In the genomic region with DNA sequence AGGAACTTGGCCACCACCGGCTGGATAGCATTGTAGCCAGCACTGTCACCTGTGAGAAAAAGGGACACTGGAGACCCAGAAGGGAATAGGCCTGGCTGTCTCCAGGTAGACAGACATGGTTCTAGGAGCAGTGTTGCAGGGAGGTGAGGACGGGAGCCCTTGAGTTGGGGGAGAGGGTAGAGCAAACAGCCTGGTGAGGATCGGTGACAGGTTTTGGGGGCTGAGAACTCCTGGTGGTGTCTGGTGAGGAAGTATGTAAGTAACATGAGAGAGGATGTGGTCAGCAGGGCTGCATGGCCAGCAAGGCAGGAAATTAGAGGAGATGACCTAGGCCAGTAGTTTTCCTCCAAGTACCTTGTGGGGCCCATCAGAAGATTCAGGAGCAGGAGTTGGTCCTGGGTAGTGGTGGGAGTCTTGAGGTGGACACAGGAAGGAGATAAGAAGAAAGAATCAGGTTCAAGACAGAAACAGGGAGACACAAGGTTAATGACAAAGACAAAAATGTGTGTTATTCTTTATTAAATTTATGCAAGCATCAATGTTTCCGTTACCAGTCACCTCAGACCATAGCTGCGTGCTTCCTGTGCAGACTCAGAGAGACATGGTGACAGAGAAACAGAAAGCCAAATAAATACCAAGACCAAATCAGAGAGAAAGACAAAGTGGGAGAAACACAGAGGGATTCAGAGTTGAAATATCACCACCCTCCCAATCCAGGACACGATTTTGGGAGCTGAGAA, we compare ENCODE assay signal across 8 cellular contexts. TPM values are rescaled to one million over a fixed set of nuclear protein-coding genes. Genes with fewer than 3 reads are reported as not detected.
DNase-seq lines count a peak whose midpoint lies in the region; ATAC-seq, FAIRE-seq and TF ChIP-seq lines count a peak whose summit lies in the region.

A gene (minus strand): TSS at position 491 of the 740 bp plus-strand sequence. CDS start 460 bp downstream, at position 31.

- intact Hi-C loops in activated T-helper 2 cell treated with anti-CD3 and anti-CD28 coated beads, Interferon-gamma antibody, Interleukin-2, Interleukin-4, amounts not matched to agents 10 μg/mL and 5 μg/mL and 100 μg/mL, durations not matched to agents 14 hours and 24 hours and 36 hours (cut with micrococcal nuclease) = loop anchor here (1.0 to 2.0 kb wide), 3 partner anchors 8 to 793 kb away; a partner anchor contains a TSS

- no peak within 1 kb of the TSS for H2BK120ac ChIP-seq in H9 (ENCODE audit: low read depth, low read length, poor library complexity, severe bottlenecking)

- H3K4me1 Mint-ChIP-seq in activated T-helper 2 cell treated with anti-CD3 and anti-CD28 coated beads, Interferon-gamma antibody, Interleukin-2, Interleukin-4, amounts not matched to agents 10 μg/mL and 5 μg/mL and 100 μg/mL, durations not matched to agents 14 hours and 24 hours and 36 hours (ENCODE audit: low read depth) = peaks cover 47% of the 10 kb centered on the region
- peaks cover 33 to 34% of the 10 kb centered on the region in 2 experiments for H3K4me1 Mint-ChIP-seq in H9

- no peaks in the 10 kb centered on the region for H3K79me2 ChIP-seq in H9 (ENCODE audit: insufficient read depth, low read length)

- no peak within 1 kb of the TSS for H4K5ac ChIP-seq in H9 (ENCODE audit: insufficient read length, low read depth, low read length)

- H3T11ph ChIP-seq in H9 (ENCODE audit: low read length) = no peak within 1 kb of the TSS

- peak; percentile 88 for FAIRE-seq in GM12892 (lab: Jason Lieb, UNC)

- H2BK5ac ChIP-seq in H9 (ENCODE audit: insufficient read length, low read length) = no peak within 1 kb of the TSS

- H3K9ac ChIP-seq in H9 (ENCODE audit: extremely low read depth, insufficient read length, low read length) = no peak within 1 kb of the TSS

- H2BK15ac ChIP-seq in H9 (ENCODE audit: low read depth, low read length) = no peak within 1 kb of the TSS

- H3K4me1 ChIP-seq in muscle layer of duodenum (ENCODE audit: control insufficient read depth in 1 of 2, insufficient read depth in 2 of 2, low read length in 2 of 2) (peaks cover 0 to 14% of the 10 kb centered on the region in 2 donors), H9 (ENCODE audit: insufficient read depth, low read length) (peaks cover 3% of the 10 kb centered on the region; the same call in 1 of the 2 replicates)

- peak within 1 kb of the TSS in 1 of 2 donors; percentile 16 for H3K4me3 ChIP-seq in muscle layer of duodenum (ENCODE audit: low read depth in 1 of 2, low read length in 2 of 2)

- no CpG with 5 or more reads among the region's 6 CpGs for WGBS in H9 (ENCODE audit: extremely low coverage, insufficient read length, low lambda C conversion rate)

- no peak within 1 kb of the TSS for H3K18ac ChIP-seq in H9 (ENCODE audit: insufficient read length, low read depth, low read length)

- TF ChIP-seq CTCF in H9 (conservative IDR thresholded peaks at IDR 0.05) = no peak

- H3K79me1 ChIP-seq in H9 (ENCODE audit: insufficient read depth, low read depth, low read length, poor library complexity, severe bottlenecking) = no peaks in the 10 kb centered on the region

- no peak within 1 kb of the TSS for H4K91ac ChIP-seq in H9 (ENCODE audit: insufficient read length, low read depth, low read length)

- peak; percentile 58 for TF ChIP-seq POLR2A in GM12892 (IDR thresholded peaks at IDR 0.05; ENCODE audit: low read depth, low read length)

- no peaks in the 10 kb centered on the region for H3K9me3 ChIP-seq in muscle layer of duodenum (ENCODE audit: control insufficient read depth in 1 of 2, low read length in 2 of 2)
- H3K9me3 ChIP-seq in H9 (ENCODE audit: control insufficient read depth, low read depth, low read length) = no peaks in the 10 kb centered on the region

- H3K56ac ChIP-seq in H9 (ENCODE audit: insufficient read length, low read depth, low read length) = no peak within 1 kb of the TSS

- H3K4me3 Mint-ChIP-seq in activated T-helper 2 cell treated with anti-CD3 and anti-CD28 coated beads, Interferon-gamma antibody, Interleukin-2, Interleukin-4, amounts not matched to agents 10 μg/mL and 5 μg/mL and 100 μg/mL, durations not matched to agents 14 hours and 24 hours and 36 hours (ENCODE audit: low read depth) = peak within 1 kb of the TSS; percentile 93
- H3K4me3 Mint-ChIP-seq in H9 = no peak within 1 kb of the TSS; a peak in 1 of 5 replicates

- no peak within 1 kb of the TSS for H4K8ac ChIP-seq in H9 (replicated peaks; ENCODE audit: insufficient read length, low read depth, low read length)

- H3K36me3 ChIP-seq in muscle layer of duodenum (ENCODE audit: control insufficient read depth in 1 of 2, insufficient read depth in 2 of 2, low read length in 2 of 2) = no peaks in the 10 kb centered on the region

- no peak within 1 kb of the TSS for H3K14ac ChIP-seq in H9 (ENCODE audit: insufficient read depth, low read length)

- peak; percentile 26 for ATAC-seq in HG03442 (IDR thresholded peaks at IDR 0.05; ENCODE audit: unreplicated experiment)
- ATAC-seq in GM19455 (IDR thresholded peaks at IDR 0.05; ENCODE audit: unreplicated experiment) = no peak

- DNase-seq in GM12892 (ENCODE audit: insufficient read length) (no peak), H9 (no peak), HUDEP-2 (lab: John Stamatoyannopoulos, UW; ENCODE audit: unreplicated experiment in 76 of 76) (no peak), DMS53 treated with DMSO at 0.1 percent for 48 hours (lab: John Stamatoyannopoulos, UW; ENCODE audit: unreplicated experiment) (no peak)
- DNase-seq in activated T-helper 2 cell treated with anti-CD3 and anti-CD28 coated beads, Interferon-gamma antibody, Interleukin-2, Interleukin-4, amounts not matched to agents 10 μg/mL and 5 μg/mL and 100 μg/mL, durations not matched to agents 14 hours and 24 hours and 36 hours (ENCODE audit: low spot score) = peak; percentile 59

- H3K36me3 Mint-ChIP-seq in activated T-helper 2 cell treated with anti-CD3 and anti-CD28 coated beads, Interferon-gamma antibody, Interleukin-2, Interleukin-4, amounts not matched to agents 10 μg/mL and 5 μg/mL and 100 μg/mL, durations not matched to agents 14 hours and 24 hours and 36 hours (ENCODE audit: low read depth) = peaks cover 35% of the 10 kb centered on the region
- H3K36me3 Mint-ChIP-seq in H9 (ENCODE audit: insufficient read depth in 1 of 3, low read depth in 3 of 3) = no peaks in the 10 kb centered on the region; a peak in 2 of 7 replicates

- no peak within 1 kb of the TSS for H2BK20ac ChIP-seq in H9 (ENCODE audit: low read depth, low read length, poor library complexity, severe bottlenecking)

- H3K27ac Mint-ChIP-seq in activated T-helper 2 cell treated with anti-CD3 and anti-CD28 coated beads, Interferon-gamma antibody, Interleukin-2, Interleukin-4, amounts not matched to agents 10 μg/mL and 5 μg/mL and 100 μg/mL, durations not matched to agents 14 hours and 24 hours and 36 hours = peak within 1 kb of the TSS; percentile 100
- no peak within 1 kb of the TSS for H3K27ac Mint-ChIP-seq in H9

- no peak within 1 kb of the TSS for H2AK5ac ChIP-seq in H9 (ENCODE audit: insufficient read length, low read length)

- H4K20me1 ChIP-seq in H9 (ENCODE audit: control insufficient read depth, insufficient read depth, insufficient read length) = peaks cover 3% of the 10 kb centered on the region

- H3K23me2 ChIP-seq in H9 (ENCODE audit: insufficient read length, low read depth, low read length, poor library complexity, severe bottlenecking) = peaks cover 15% of the 10 kb centered on the region

- peak within 1 kb of the TSS; percentile 81 for H3K27ac ChIP-seq in muscle layer of duodenum (ENCODE audit: low read length)
- H3K27ac ChIP-seq in H9 (ENCODE audit: insufficient read length, low read depth, low read length) = no peak within 1 kb of the TSS

- no peak within 1 kb of the TSS for H2AFZ ChIP-seq in H9 (ENCODE audit: low read length)

- no peak within 1 kb of the TSS for H3K4ac ChIP-seq in H9 (ENCODE audit: low read depth, low read length)

- H3K27me3 Mint-ChIP-seq in activated T-helper 2 cell treated with anti-CD3 and anti-CD28 coated beads, Interferon-gamma antibody, Interleukin-2, Interleukin-4, amounts not matched to agents 10 μg/mL and 5 μg/mL and 100 μg/mL, durations not matched to agents 14 hours and 24 hours and 36 hours (ENCODE audit: low read depth) = no peaks in the 10 kb centered on the region
- H3K27me3 Mint-ChIP-seq in H9 (ENCODE audit: low read depth) = peaks cover 55% of the 10 kb centered on the region

- H3K9me3 Mint-ChIP-seq in activated T-helper 2 cell treated with anti-CD3 and anti-CD28 coated beads, Interferon-gamma antibody, Interleukin-2, Interleukin-4, amounts not matched to agents 10 μg/mL and 5 μg/mL and 100 μg/mL, durations not matched to agents 14 hours and 24 hours and 36 hours = no peaks in the 10 kb centered on the region
- no peaks in the 10 kb centered on the region for H3K9me3 Mint-ChIP-seq in H9

- H2BK12ac ChIP-seq in H9 (ENCODE audit: insufficient read length, low read depth, low read length) = no peak within 1 kb of the TSS

- no peak within 1 kb of the TSS for H3K4me2 ChIP-seq in H9 (ENCODE audit: insufficient read depth, insufficient read length, low read length)

- H3K27me3 ChIP-seq in muscle layer of duodenum (ENCODE audit: low read depth, low read length) = peaks cover 4% of the 10 kb centered on the region
- H3K27me3 ChIP-seq in H9 (ENCODE audit: insufficient read depth, low read length) = peaks cover 24% of the 10 kb centered on the region

- no peak within 1 kb of the TSS for H3K23ac ChIP-seq in H9 (ENCODE audit: insufficient read length, low read depth, low read length)

RNA-seq across cellular contexts. Expression of the gene that starts here (rescaled TPM):
- polyA plus RNA-seq in GM12892 (2012; ENCODE audit: missing spikeins) = 55.0 TPM
- 105 and 106 TPM in 2 replicates for total RNA-seq in activated T-helper 2 cell treated with anti-CD3 and anti-CD28 coated beads, Interferon-gamma antibody, Interleukin-2, Interleukin-4, amounts not matched to agents 10 μg/mL and 5 μg/mL and 100 μg/mL, durations not matched to agents 14 hours and 24 hours and 36 hours
- total RNA-seq in H9 (2021) = 3.7 and 4.4 TPM in 2 replicates

Comparison
In these comparisons a context has a peak if more than half of its experiments do, and no peak if none do; other contexts are left out.
1. RNA of the gene that starts here (total RNA-seq): 105 to 106 TPM in activated T-helper 2 cell treated with anti-CD3 and anti-CD28 coated beads, Interferon-gamma antibody, Interleukin-2, Interleukin-4, amounts not matched to agents 10 μg/mL and 5 μg/mL and 100 μg/mL, durations not matched to agents 14 hours and 24 hours and 36 hours; 3.7 to 4.4 TPM in H9; every median in the first group is over 10 times any median in the second.